Comparison of ENCODE assay signal across 9 cellular contexts in the genomic region with DNA sequence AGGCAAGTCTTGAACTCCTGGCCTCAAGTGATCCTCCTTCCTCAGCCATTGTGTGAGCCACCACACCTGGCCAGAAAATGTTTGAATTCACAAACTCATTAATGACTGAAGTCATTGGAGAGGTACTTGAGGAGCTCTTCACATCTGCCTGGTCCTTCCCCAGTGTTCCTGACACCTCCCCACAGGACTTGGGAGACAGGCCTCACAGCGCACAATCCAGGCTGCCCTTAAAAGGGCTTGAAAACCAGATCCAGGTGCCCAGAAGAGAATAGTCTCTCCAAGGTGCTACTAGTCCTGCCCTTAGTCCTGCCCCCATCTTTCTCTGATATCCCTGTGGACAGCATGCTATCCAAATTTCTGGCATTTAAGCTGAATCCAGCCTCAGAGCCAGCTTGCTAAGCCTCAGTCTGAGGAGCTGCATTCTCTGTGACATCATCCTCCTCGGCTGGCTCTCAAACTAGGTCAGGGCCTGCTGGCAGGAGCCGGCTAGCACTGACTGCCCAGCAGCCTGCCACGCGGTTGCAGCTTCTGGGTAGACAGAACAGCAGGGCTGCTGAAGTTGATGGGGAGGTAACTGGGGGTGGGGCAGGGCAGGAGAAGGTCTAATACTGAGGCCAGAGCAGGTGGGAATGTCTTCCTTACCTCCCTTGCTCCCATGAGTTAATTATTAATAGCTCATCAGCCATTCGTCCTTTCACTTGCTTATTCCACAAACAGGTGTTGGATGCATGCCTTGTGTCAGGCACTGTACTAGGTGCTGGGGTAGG. TPM values are rescaled to one million over a fixed set of nuclear protein-coding genes. Genes with fewer than 3 reads are reported as not detected.
A peak's percentile ranks its signal among the peaks of the same experiment; 100 is the strongest.
DNase-seq lines count a peak whose midpoint lies in the region; ATAC-seq and TF ChIP-seq lines count a peak whose summit lies in the region.
"Had no signal": no experiment of that assay in that cellular context is flagged by ENCODE, and none has a peak within 500 bp of the region (broad histone marks: within the 10 kb centered on the region; RNA-seq: fewer than 3 reads in every experiment).

No MANE protein-coding gene starts in this region.

- no peak overlapping the region for H3K4ac ChIP-seq in IMR-90 (ENCODE audit: low read depth, low read length)

- intact Hi-C loops in IMR-90 (cut with micrococcal nuclease) (no loop called here), natural killer cell (cut with micrococcal nuclease) (no loop called here)
- intact Hi-C loops in naive thymus-derived CD4-positive, alpha-beta T cell (cut with micrococcal nuclease) = no loop called here

- no peak overlapping the region for H2BK5ac ChIP-seq in IMR-90 (ENCODE audit: low read depth, low read length, poor library complexity, severe bottlenecking)

- H3K4me1 ChIP-seq in IMR-90 (ENCODE audit: control insufficient read depth, insufficient read depth, low read length) = no peaks in the 10 kb centered on the region
- peaks cover 10% of the 10 kb centered on the region for H3K4me1 ChIP-seq in stomach smooth muscle (ENCODE audit: control insufficient read depth, insufficient read depth, low read length)
- H3K4me1 ChIP-seq in naive thymus-derived CD4-positive, alpha-beta T cell (ENCODE audit: control insufficient read depth in 2 of 2, insufficient read depth in 2 of 2, low read length in 2 of 2) = no peaks in the 10 kb centered on the region

- no peak overlapping the region for H3K14ac ChIP-seq in IMR-90 (replicated peaks; ENCODE audit: low read depth, low read length)

- no peaks in the 10 kb centered on the region for H3K9me1 ChIP-seq in IMR-90 (ENCODE audit: insufficient read depth, low read length)

- H3K36me3 Mint-ChIP-seq in natural killer cell = peaks cover 14% of the 10 kb centered on the region
- H3K36me3 Mint-ChIP-seq in naive thymus-derived CD4-positive, alpha-beta T cell = peaks cover 0 to 4% (median 0%) of the 10 kb centered on the region in 5 donors

- POLR2A ChIA-PET in IMR-90 (lab: Charles Lee; ENCODE audit: unreplicated experiment) = no interaction called here
- POLR2A ChIA-PET in naive thymus-derived CD4-positive, alpha-beta T cell (lab: Charles Lee) = no interaction called here

- TF ChIP-seq RAD21 in IMR-90 (IDR thresholded peaks at IDR 0.05; ENCODE audit: low read length) = no peak

- DNase-seq in IMR-90 (peak; percentile 42), astrocyte of the cerebellum (ENCODE audit: low read depth) (peak; percentile 11), islet precursor cell (peak; percentile 82), DMS153 treated with DMSO at 0.1 percent for 48 hours (lab: John Stamatoyannopoulos, UW; ENCODE audit: unreplicated experiment) (no peak), natural killer cell (no peak)
- no peak for DNase-seq in naive thymus-derived CD4-positive, alpha-beta T cell

- no peaks in the 10 kb centered on the region for H4K20me1 ChIP-seq in IMR-90 (ENCODE audit: insufficient read depth, low read length)

- no peak overlapping the region for H4K91ac ChIP-seq in IMR-90 (ENCODE audit: insufficient read depth, low read depth, low read length)

- in situ Hi-C loops in IMR-90 (cut with MboI; ENCODE audit: low sequenced_read_pairs) (no loop called here), astrocyte of the cerebellum (cut with HindIII; ENCODE audit: low sequenced_read_pairs) (no loop called here)

- H2BK20ac ChIP-seq in IMR-90 (ENCODE audit: low read depth, low read length) = no peak overlapping the region

- H3K79me1 ChIP-seq in IMR-90 (ENCODE audit: low read depth in 1 of 2, low read length in 2 of 2) = no peaks in the 10 kb centered on the region

- 50% methylated on average over 2 of the region's 6 CpGs; no CpG with 5 or more reads in 1 of the 2 experiments for WGBS in IMR-90 (ENCODE audit: extremely low coverage in 2 of 2, insufficient read length in 1 of 2), 2 experiments

- H4K8ac ChIP-seq in IMR-90 (ENCODE audit: low read depth in 2 of 2, low read length in 2 of 2) = no peak overlapping the region

- H3K9ac ChIP-seq in IMR-90 (ENCODE audit: low read depth, low read length) (no peak overlapping the region), stomach smooth muscle (ENCODE audit: low read length in 2 of 2) (peak overlapping the region; percentile 41 to 47)

- H2BK15ac ChIP-seq in IMR-90 (ENCODE audit: low read depth, low read length) = no peak overlapping the region

- no peak for TF ChIP-seq POLR2A in IMR-90 (IDR thresholded peaks at IDR 0.05; ENCODE audit: low read depth, low read length)

- H2BK120ac ChIP-seq in IMR-90 (ENCODE audit: low read depth, low read length) = no peak overlapping the region

- H3K18ac ChIP-seq in IMR-90 (ENCODE audit: low read depth, low read length) = no peak overlapping the region

- dilution Hi-C loops in IMR-90 (cut with HindIII; ENCODE audit: low sequenced_read_pairs, unreplicated experiment) = no loop called here

- H3K27ac Mint-ChIP-seq in natural killer cell = no peak overlapping the region
- no peak overlapping the region for H3K27ac Mint-ChIP-seq in naive thymus-derived CD4-positive, alpha-beta T cell
- H3K27ac Mint-ChIP-seq: naive thymus-derived CD8-positive, alpha-beta T cell had no signal

- H2AFZ ChIP-seq in IMR-90 (replicated peaks; ENCODE audit: low read length, poor library complexity) = no peak overlapping the region

- no TSS peak for BruUV-seq in IMR-90 (replicated peaks; lab: Mats Ljungman, UMichigan)

- H3K9me3 ChIP-seq in IMR-90 (ENCODE audit: control insufficient read depth, insufficient read depth, low read length) (no peaks in the 10 kb centered on the region; the same call in 1 of the 2 replicates), stomach smooth muscle (ENCODE audit: control insufficient read depth in 2 of 2, low read length in 2 of 2) (peaks cover 0 to 2% of the 10 kb centered on the region in 2 donors)
- H3K9me3 ChIP-seq in naive thymus-derived CD4-positive, alpha-beta T cell (ENCODE audit: control insufficient read depth in 2 of 3, low read length in 3 of 3) = no peaks in the 10 kb centered on the region

- H2AK9ac ChIP-seq in IMR-90 (replicated peaks; ENCODE audit: low read depth, low read length, poor library complexity) = no peak overlapping the region

- H2AK5ac ChIP-seq in IMR-90 (ENCODE audit: low read depth, low read length) = no peak overlapping the region

- H3K27ac ChIP-seq in IMR-90 (ENCODE audit: insufficient read depth, low read length) (no peak overlapping the region), stomach smooth muscle (ENCODE audit: low read length) (peak overlapping the region; percentile 31)
- no peak overlapping the region for H3K27ac ChIP-seq in naive thymus-derived CD4-positive, alpha-beta T cell (ENCODE audit: low read depth, low read length)
- H3K27ac ChIP-seq: SJCRH30 had no signal

- no peaks in the 10 kb centered on the region for H3K9me3 Mint-ChIP-seq in natural killer cell
- H3K9me3 Mint-ChIP-seq in naive thymus-derived CD4-positive, alpha-beta T cell = peaks cover 0 to 30% (median 10%) of the 10 kb centered on the region in 11 donors

- peaks cover 29 to 30% of the 10 kb centered on the region in 2 donors for H3K27me3 Mint-ChIP-seq in natural killer cell (ENCODE audit: low read depth in 2 of 2)
- peaks cover 12 to 52% (median 31%) of the 10 kb centered on the region in 5 donors for H3K27me3 Mint-ChIP-seq in naive thymus-derived CD4-positive, alpha-beta T cell

- H3K36me3 ChIP-seq in IMR-90 (ENCODE audit: control insufficient read depth, insufficient read depth, low read length) = no peaks in the 10 kb centered on the region
- H3K36me3 ChIP-seq in stomach smooth muscle (ENCODE audit: control insufficient read depth in 2 of 2, insufficient read depth in 2 of 2, low read length in 2 of 2) = no peaks in the 10 kb centered on the region
- no peaks in the 10 kb centered on the region for H3K36me3 ChIP-seq in naive thymus-derived CD4-positive, alpha-beta T cell (ENCODE audit: control insufficient read depth in 2 of 3, insufficient read depth in 3 of 3, low read length in 3 of 3)
- H3K36me3 ChIP-seq: SJCRH30 had no signal

- no peak overlapping the region for H3K4me3 Mint-ChIP-seq in natural killer cell
- no peak overlapping the region for H3K4me3 Mint-ChIP-seq in naive thymus-derived CD4-positive, alpha-beta T cell
- H3K4me3 Mint-ChIP-seq: naive thymus-derived CD8-positive, alpha-beta T cell had no signal

- no peak for TF ChIP-seq CTCF in IMR-90 (conservative IDR thresholded peaks at IDR 0.05; ENCODE audit: low read depth, low read length)
- TF ChIP-seq CTCF in astrocyte of the cerebellum (IDR thresholded peaks at IDR 0.05; ENCODE audit: low read depth, low read length, missing control alignments) = no peak
- TF ChIP-seq CTCF in natural killer cell (IDR thresholded peaks at IDR 0.05) = no peak

- no peak overlapping the region for H3K4me3 ChIP-seq in IMR-90 (ENCODE audit: insufficient read depth, low read depth, low read length)
- H3K4me3 ChIP-seq in astrocyte of the cerebellum (ENCODE audit: low read depth, low read length) = no peak overlapping the region
- no peak overlapping the region for H3K4me3 ChIP-seq in stomach smooth muscle (ENCODE audit: low read length in 2 of 2)
- H3K4me3 ChIP-seq in naive thymus-derived CD4-positive, alpha-beta T cell (ENCODE audit: low read length) = no peak overlapping the region
- H3K4me3 ChIP-seq: SJCRH30 had no signal

- H3K27me3 ChIP-seq in IMR-90 (ENCODE audit: control insufficient read depth, insufficient read depth, low read length) (peaks cover 15% of the 10 kb centered on the region), stomach smooth muscle (ENCODE audit: control insufficient read depth in 1 of 2, insufficient read depth in 2 of 2, low read length in 2 of 2) (peaks cover 0 to 2% of the 10 kb centered on the region in 2 donors)
- H3K27me3 ChIP-seq in naive thymus-derived CD4-positive, alpha-beta T cell (ENCODE audit: control insufficient read depth in 2 of 2, insufficient read depth in 2 of 2, low read length in 2 of 2) = no peaks in the 10 kb centered on the region
- H3K27me3 ChIP-seq: SJCRH30 had no signal

- no peak overlapping the region for H3K23ac ChIP-seq in IMR-90 (ENCODE audit: low read depth, low read length)

- peaks cover 0 to 6% of the 10 kb centered on the region in 2 donors for H3K4me1 Mint-ChIP-seq in natural killer cell
- no peaks in the 10 kb centered on the region for H3K4me1 Mint-ChIP-seq in naive thymus-derived CD4-positive, alpha-beta T cell
- H3K4me1 Mint-ChIP-seq: naive thymus-derived CD8-positive, alpha-beta T cell had no signal

- H3K56ac ChIP-seq in IMR-90 (ENCODE audit: extremely low read depth, insufficient read depth, low read length) = no peak overlapping the region

- H3K4me2 ChIP-seq in IMR-90 (ENCODE audit: low read depth, low read length) = no peak overlapping the region

- ATAC-seq in IMR-90 (ENCODE audit: low read depth) (peak; percentile 86), natural killer cell (no peak)
- no peak for ATAC-seq in naive thymus-derived CD4-positive, alpha-beta T cell
- ATAC-seq: naive thymus-derived CD8-positive, alpha-beta T cell had no signal

- CTCF ChIA-PET in IMR-90 (lab: Yijun Ruan, JAX) = no interaction called here
- CTCF ChIA-PET in naive thymus-derived CD4-positive, alpha-beta T cell (lab: Charles Lee) = no interaction called here

- H4K5ac ChIP-seq in IMR-90 (ENCODE audit: low read depth, low read length) = no peak overlapping the region

RNA-seq across cellular contexts. Expression of a gene that starts 35.3 kb away (rescaled TPM):
- total RNA-seq in IMR-90 (2012; rRNA removed) (1.7 and 2.3 TPM in 2 replicates), natural killer cell (10 to 100 TPM in 1 of 3 donors, 1 to 10 TPM in 2; 5.8 to 18.8 (median 7.8) TPM)
- polyA plus RNA-seq in IMR-90 (2012; rRNA removed) = 3.0 and 4.2 TPM in 2 replicates
- 2.8 and 3.4 TPM in 2 replicates for polyA plus RNA-seq in IMR-90 (2012; cell fraction: cytosol; rRNA removed)
- 2.2 and 3.3 TPM in 2 replicates for polyA plus RNA-seq in IMR-90 (2012; cell fraction: nucleus; rRNA removed; ENCODE audit: low replicate concordance)
- 1 to 10 TPM in 4 of 5 experiments, under 1 TPM in 1; 0.87 to 4.2 (median 2.4) TPM for total RNA-seq in naive thymus-derived CD4-positive, alpha-beta T cell
- 1 to 10 TPM in 1 of 2 donors, under 1 TPM in 1; 0.30 to 1.1 TPM for polyA plus RNA-seq in naive thymus-derived CD4-positive, alpha-beta T cell

Comparison
In these comparisons a context has a peak if more than half of its experiments do, and no peak if none do; other contexts are left out.
1. DNase-seq: peak in IMR-90 (single experiment), astrocyte of the cerebellum (single experiment) and islet precursor cell (single experiment); none in DMS153 treated with DMSO at 0.1 percent for 48 hours (single experiment), natural killer cell (single experiment) and naive thymus-derived CD4-positive, alpha-beta T cell (0 of 9).